29 cellular contexts compared by ENCODE assay signal in the genomic region with DNA sequence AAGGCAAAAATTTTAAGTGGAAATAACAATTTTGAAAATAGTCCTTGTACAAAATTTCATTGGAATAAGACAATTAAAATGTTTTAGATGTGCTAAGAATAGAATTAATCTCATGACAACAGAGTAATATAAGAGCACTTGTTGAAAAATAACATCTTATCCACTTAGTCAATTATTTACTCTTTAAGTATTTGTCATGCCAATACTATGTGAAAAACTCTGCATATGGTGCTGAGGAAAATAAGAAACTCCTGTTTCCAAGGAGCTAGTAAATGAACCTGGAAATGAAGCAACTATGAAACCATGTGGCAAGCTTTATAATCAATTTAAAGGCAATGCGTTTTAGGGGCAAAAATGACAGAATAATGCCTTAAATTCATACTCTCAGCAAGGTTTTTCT. TPM values are rescaled to one million over a fixed set of nuclear protein-coding genes. Genes with fewer than 3 reads are reported as not detected.
"Had no signal": no experiment of that assay in that cellular context is flagged by ENCODE, and none has a peak within 500 bp of the region (broad histone marks: within the 10 kb centered on the region; RNA-seq: fewer than 3 reads in every experiment).

No MANE protein-coding gene starts in this region.

- ATAC-seq: activated CD8-positive, alpha-beta T cell treated with anti-CD3 and anti-CD28 coated beads, Interleukin-2, amount 10 ng/mL, durations not matched to agents 7 days and 5 days; activated naive CD4-positive, alpha-beta T cell treated with anti-CD3 and anti-CD28 coated beads, Interleukin-2, amount 50 U/mL, for 72 hours; activated naive CD8-positive, alpha-beta T cell treated with anti-CD3 and anti-CD28 coated beads, Interleukin-2, amount 50 U/mL, for 24 hours; Panc1; Right ventricle myocardium inferior; T-cell had no signal

- H3K4me3 ChIP-seq: cardiac muscle cell, SK-N-MC had no signal

- DNase-seq: activated CD4-positive, alpha-beta T cell treated with anti-CD3 and anti-CD28 coated beads for 4 hours; activated CD4-positive, alpha-beta T cell treated with anti-CD3 and anti-CD28 coated beads, Interleukin-2, amount 50 U/mL, for 4 hours; activated CD8-positive, alpha-beta memory T cell treated with anti-CD3 and anti-CD28 coated beads, Interleukin-2, amount 50 U/mL, for 48 hours; activated CD8-positive, alpha-beta T cell treated with anti-CD3 and anti-CD28 coated beads, Interleukin-2, amount 10 ng/mL, durations not matched to agents 7 days and 5 days; activated naive CD4-positive, alpha-beta T cell treated with Interleukin-2 at 50 U/mL for 16 hours; activated naive CD8-positive, alpha-beta T cell treated with anti-CD3 and anti-CD28 coated beads, Interleukin-2, amount 50 U/mL, for 24 hours; activated T-cell treated with anti-CD3 and anti-CD28 coated beads, Interleukin-2, amount 50 U/mL, for 1 hour; amygdala; NCI-H1092; NCI-H1417; NCI-H1694; NCI-H2029 treated with DMSO at 0.1 percent for 48 hours; NCI-H345; NCI-H510A; NCI-H526 treated with DMSO at 0.1 percent for 48 hours; NCI-H82; RPMI8226; T-cell; T-helper 2 cell had no signal

- H3K36me3 ChIP-seq: cardiac muscle cell had no signal

- H3K27me3 ChIP-seq: cardiac muscle cell had no signal

- H3K27ac ChIP-seq: cardiac muscle cell, KMS-11, SK-N-MC, VCaP had no signal

- FAIRE-seq: astrocyte had no signal

RNA-seq across cellular contexts. Expression of a gene that starts 42.7 kb away (rescaled TPM):
- total RNA-seq: activated CD8-positive, alpha-beta T cell treated with anti-CD3 and anti-CD28 coated beads, Interleukin-2, amount 10 ng/mL, durations not matched to agents 7 days and 5 days; activated naive CD4-positive, alpha-beta T cell treated with anti-CD3 and anti-CD28 coated beads, Interleukin-2, amount 50 U/mL, for 72 hours; cardiac muscle cell; MCF 10A; OCI-LY7; Right ventricle myocardium inferior; T-cell had no signal
